ENCODE assay signal across 8 cellular contexts in the genomic region with DNA sequence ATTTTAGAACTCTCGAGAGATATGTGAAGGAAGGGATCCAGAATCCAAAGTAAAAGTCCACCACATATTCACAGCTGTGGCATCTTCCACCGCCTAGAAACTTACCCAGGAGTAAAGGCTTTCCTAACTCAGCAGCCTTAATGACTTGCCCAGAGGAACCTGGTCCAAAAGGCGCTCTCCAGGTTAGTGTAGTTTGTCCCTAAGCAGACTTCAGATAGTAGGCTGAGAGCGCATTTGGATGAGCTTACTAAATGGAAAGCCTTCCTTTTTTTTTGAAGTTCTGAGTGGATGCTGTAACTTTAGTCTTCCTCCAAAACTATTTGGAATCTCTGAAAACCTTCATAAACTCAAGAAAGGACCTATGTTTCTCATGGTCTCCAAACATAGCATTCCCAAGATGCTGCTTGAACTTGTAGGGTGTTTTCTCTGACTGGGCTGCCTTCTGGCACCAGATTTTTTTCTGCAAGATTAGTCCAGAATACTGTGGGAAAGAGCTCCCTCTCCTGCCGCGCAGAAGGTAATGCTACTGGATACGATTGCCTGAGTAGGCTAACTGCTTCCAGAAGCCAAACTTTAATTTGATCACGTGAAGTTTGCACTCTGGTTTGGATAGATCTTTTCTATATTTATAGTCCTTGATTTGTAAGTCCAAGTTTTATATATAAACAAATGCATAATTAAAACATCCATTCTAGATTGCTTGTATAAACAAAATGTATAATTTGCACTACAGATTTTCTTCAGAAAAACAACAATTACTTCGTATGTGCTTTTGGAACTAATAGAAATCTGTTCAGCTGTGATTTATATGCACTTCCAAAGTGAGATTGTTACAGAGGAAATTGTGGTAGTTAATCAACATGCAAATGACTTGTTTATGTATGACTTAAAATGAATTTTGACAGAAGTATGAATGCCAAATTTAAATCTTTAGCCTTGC. TPM values are rescaled to one million over a fixed set of nuclear protein-coding genes. Genes with fewer than 3 reads are reported as not detected.
A peak's percentile ranks its signal among the peaks of the same experiment; 100 is the strongest.
DNase-seq lines count a peak whose midpoint lies in the region; ATAC-seq and TF ChIP-seq lines count a peak whose summit lies in the region.

No MANE protein-coding gene starts in this region.

- peak; percentile 88 for ATAC-seq in GM21825 (IDR thresholded peaks at IDR 0.05; ENCODE audit: unreplicated experiment)
- peak; percentile 38 for ATAC-seq in PC-3

- intact Hi-C loops in PC-3 (cut with micrococcal nuclease): loop anchor here (1.0 to 5.0 kb wide), 5 partner anchors 57 to 630 kb away; no protein-coding TSS in a partner anchor

- no peak overlapping the region for H3K4me3 ChIP-seq in PC-3 (ENCODE audit: low read length)

- peak; percentile 92 for TF ChIP-seq CTCF in PC-3 (conservative IDR thresholded peaks at IDR 0.05; ENCODE audit: low read depth, low read length)

- no peaks in the 10 kb centered on the region for H3K9me2 ChIP-seq in PC-3 (replicated peaks; ENCODE audit: low read length)

- POLR2A ChIA-PET in PC-3 (lab: Charles Lee; ENCODE audit: unreplicated experiment): no interaction called here

- no peaks in the 10 kb centered on the region for H3K36me3 ChIP-seq in PC-3 (ENCODE audit: low read depth, low read length)

- H3K9ac ChIP-seq in PC-3 (ENCODE audit: low read length): no peak overlapping the region

- DNase-seq in GM04504 (ENCODE audit: low read depth) (peak; percentile 39), LHCN-M2 (ENCODE audit: low read depth) (peak; percentile 47), PC-3 (peak; percentile 66), ecto neural progenitor cell (ENCODE audit: low spot score) (peak; percentile 58), medulla oblongata (ENCODE audit: extremely low spot score) (peak; percentile 85), NK-92 (lab: John Stamatoyannopoulos, UW; ENCODE audit: unreplicated experiment) (no peak)
- DNase-seq in activated effector memory CD4-positive, alpha-beta T cell treated with anti-CD3 and anti-CD28 coated beads, Interleukin-2, amount 50 U/mL, for 16 hours: no peak

- no peaks in the 10 kb centered on the region for H4K20me1 ChIP-seq in PC-3 (ENCODE audit: low read length)

- H3K79me2 ChIP-seq in PC-3 (ENCODE audit: low read length): no peaks in the 10 kb centered on the region

- no peak overlapping the region for H3K27ac ChIP-seq in PC-3 (ENCODE audit: low read length)

- no TSS peak for BruUV-seq in PC-3 (replicated peaks; lab: Mats Ljungman, UMichigan)

- CTCF ChIA-PET in PC-3 (lab: Charles Lee): interaction anchor here (0.5 to 1.0 kb wide), 5 partner anchors 8 to 631 kb away, joined by 3 to 5 read pairs (median 3); a partner anchor contains a TSS

- no peak overlapping the region; the same call in 1 of the 2 replicates for H2AFZ ChIP-seq in PC-3 (ENCODE audit: low read length)

- H3K4me1 ChIP-seq in PC-3 (ENCODE audit: insufficient read depth, low read length): peaks cover 8% of the 10 kb centered on the region; the same call in 1 of the 2 replicates

- no peaks in the 10 kb centered on the region for H3F3A ChIP-seq in PC-3 (ENCODE audit: low read length, unreplicated experiment)

- no peak overlapping the region for H3K4me2 ChIP-seq in PC-3 (ENCODE audit: low read length)

- H3K27me3 ChIP-seq in PC-3 (ENCODE audit: low read length): no peaks in the 10 kb centered on the region

- peaks cover 1% of the 10 kb centered on the region; the same call in 1 of the 2 replicates for H3K9me3 ChIP-seq in PC-3 (ENCODE audit: low read length)

RNA-seq across cellular contexts. Expression of a gene that starts 19.6 kb away (rescaled TPM):
- total RNA-seq in LHCN-M2 (2014; rRNA removed) (not detected in 2 replicates), PC-3 (2014; rRNA removed) (10.5 and 14.3 TPM in 2 replicates)
- 0.02 TPM for polyA plus RNA-seq in LHCN-M2 (2012)

Comparison
In these comparisons a context has a peak if more than half of its experiments do, and no peak if none do; other contexts are left out.
1. DNase-seq: peak in GM04504 (single experiment), LHCN-M2 (single experiment), PC-3 (single experiment), ecto neural progenitor cell (single experiment) and medulla oblongata (single experiment); none in NK-92 (single experiment) and activated effector memory CD4-positive, alpha-beta T cell treated with anti-CD3 and anti-CD28 coated beads, Interleukin-2, amount 50 U/mL, for 16 hours (single experiment).
2. RNA of a gene that starts 19.6 kb away (total RNA-seq): 10.5 to 14.3 TPM in PC-3; not detected in LHCN-M2; every median in the first group is over 10 times any median in the second.